1 cellular context compared by ENCODE assay signal in the genomic region with DNA sequence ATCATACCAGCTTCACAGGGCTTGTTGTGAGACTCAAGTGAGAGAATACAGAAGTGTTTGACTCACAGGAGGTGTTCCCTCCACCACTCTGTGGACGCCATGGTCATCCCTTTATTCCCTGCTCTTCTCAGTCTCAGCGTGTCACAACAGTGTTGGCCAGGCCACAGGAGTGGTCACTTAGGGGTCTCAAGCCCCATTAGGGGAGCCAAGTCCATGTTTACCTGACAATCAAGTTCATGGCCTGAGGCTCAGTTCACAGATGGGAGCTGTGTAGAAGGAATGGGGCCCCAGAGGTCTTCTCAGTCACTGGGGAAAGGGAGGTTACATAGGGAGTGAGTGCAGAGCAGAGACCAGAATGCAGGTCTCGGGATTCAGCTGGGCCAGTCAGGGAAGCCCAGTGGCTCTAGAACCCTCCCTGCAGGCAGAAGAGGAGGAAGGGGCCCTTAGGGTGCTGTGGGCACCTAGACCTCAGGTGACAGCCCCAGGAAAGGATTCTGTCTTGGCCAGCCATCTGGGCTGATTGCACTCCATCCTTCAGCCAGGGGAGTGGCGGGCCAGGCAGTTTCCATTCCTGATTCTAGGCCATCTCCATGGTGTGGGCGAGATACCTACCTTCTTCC.
TF ChIP-seq lines count a peak whose summit lies in the region.

No MANE protein-coding gene starts in this region.

TF ChIP-seq in HepG2, 621 proteins besides CTCF, POLR2A, EP300 and RAD21 (continued from another document and continues in another):
- TF ChIP-seq, protein P1, sequence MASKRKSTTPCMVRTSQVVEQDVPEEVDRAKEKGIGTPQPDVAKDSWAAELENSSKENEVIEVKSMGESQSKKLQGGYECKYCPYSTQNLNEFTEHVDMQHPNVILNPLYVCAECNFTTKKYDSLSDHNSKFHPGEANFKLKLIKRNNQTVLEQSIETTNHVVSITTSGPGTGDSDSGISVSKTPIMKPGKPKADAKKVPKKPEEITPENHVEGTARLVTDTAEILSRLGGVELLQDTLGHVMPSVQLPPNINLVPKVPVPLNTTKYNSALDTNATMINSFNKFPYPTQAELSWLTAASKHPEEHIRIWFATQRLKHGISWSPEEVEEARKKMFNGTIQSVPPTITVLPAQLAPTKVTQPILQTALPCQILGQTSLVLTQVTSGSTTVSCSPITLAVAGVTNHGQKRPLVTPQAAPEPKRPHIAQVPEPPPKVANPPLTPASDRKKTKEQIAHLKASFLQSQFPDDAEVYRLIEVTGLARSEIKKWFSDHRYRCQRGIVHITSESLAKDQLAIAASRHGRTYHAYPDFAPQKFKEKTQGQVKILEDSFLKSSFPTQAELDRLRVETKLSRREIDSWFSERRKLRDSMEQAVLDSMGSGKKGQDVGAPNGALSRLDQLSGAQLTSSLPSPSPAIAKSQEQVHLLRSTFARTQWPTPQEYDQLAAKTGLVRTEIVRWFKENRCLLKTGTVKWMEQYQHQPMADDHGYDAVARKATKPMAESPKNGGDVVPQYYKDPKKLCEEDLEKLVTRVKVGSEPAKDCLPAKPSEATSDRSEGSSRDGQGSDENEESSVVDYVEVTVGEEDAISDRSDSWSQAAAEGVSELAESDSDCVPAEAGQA (IDR thresholded peaks at IDR 0.05; ENCODE audit: low read depth), result no peak
- TF ChIP-seq, protein P1 (CRISPR knock-in tag; IDR thresholded peaks at IDR 0.05; ENCODE audit: borderline replicate concordance), result no peak
- TF ChIP-seq ZBTB42 (CRISPR knock-in tag; IDR thresholded peaks at IDR 0.05) (no peak), MIXL1 (CRISPR knock-in tag; IDR thresholded peaks at IDR 0.05) (no peak), TERF1 (CRISPR knock-in tag; IDR thresholded peaks at IDR 0.05) (no peak), PHF21A (CRISPR knock-in tag; IDR thresholded peaks at IDR 0.05) (no peak), ZNF510 (CRISPR knock-in tag; IDR thresholded peaks at IDR 0.05; ENCODE audit: low read depth) (no peak), IRF2 (CRISPR knock-in tag; IDR thresholded peaks at IDR 0.05) (no peak), RFXAP (CRISPR knock-in tag; IDR thresholded peaks at IDR 0.05; ENCODE audit: borderline replicate concordance) (no peak), ZNF10 (CRISPR knock-in tag; IDR thresholded peaks at IDR 0.05; ENCODE audit: borderline replicate concordance, low read depth) (no peak), KAT2B (IDR thresholded peaks at IDR 0.05; ENCODE audit: borderline replicate concordance, low read depth, low read length) (no peak), TIGD3 (CRISPR knock-in tag; IDR thresholded peaks at IDR 0.05; ENCODE audit: borderline replicate concordance) (no peak), SP1 (IDR thresholded peaks at IDR 0.05) (no peak), SP1 (CRISPR knock-in tag; IDR thresholded peaks at IDR 0.05) (no peak), E2F2 (CRISPR knock-in tag; IDR thresholded peaks at IDR 0.05; ENCODE audit: borderline replicate concordance) (no peak), HNF4A (CRISPR knock-in tag; IDR thresholded peaks at IDR 0.05) (peak; percentile 72), ZNF138 (CRISPR knock-in tag; IDR thresholded peaks at IDR 0.05; ENCODE audit: low read depth) (no peak), RXRB (CRISPR knock-in tag; IDR thresholded peaks at IDR 0.05; ENCODE audit: borderline replicate concordance) (peak; percentile 27; the same call in 1 of the 2 replicates), ZNF3 (CRISPR knock-in tag; IDR thresholded peaks at IDR 0.05) (no peak), KDM5B (CRISPR knock-in tag; IDR thresholded peaks at IDR 0.05; ENCODE audit: borderline replicate concordance) (no peak), SKI (IDR thresholded peaks at IDR 0.05; ENCODE audit: partially characterized antibody) (peak; percentile 71), ZFP82 (CRISPR knock-in tag; IDR thresholded peaks at IDR 0.05; ENCODE audit: borderline replicate concordance) (no peak), SMAD9 (CRISPR knock-in tag; IDR thresholded peaks at IDR 0.05) (no peak), ZNF761 (CRISPR knock-in tag; conservative IDR thresholded peaks at IDR 0.05) (no peak), ZNF75D (CRISPR knock-in tag; IDR thresholded peaks at IDR 0.05; ENCODE audit: borderline replicate concordance) (no peak), SP5 (CRISPR knock-in tag; IDR thresholded peaks at IDR 0.05; ENCODE audit: borderline replicate concordance, low read depth) (no peak), EEA1 (CRISPR knock-in tag; IDR thresholded peaks at IDR 0.05; ENCODE audit: borderline replicate concordance) (no peak), ATAD3A (CRISPR knock-in tag; IDR thresholded peaks at IDR 0.05) (no peak), NBN (conservative IDR thresholded peaks at IDR 0.05) (no peak), KDM2A (CRISPR knock-in tag; IDR thresholded peaks at IDR 0.05; ENCODE audit: borderline replicate concordance, low read depth) (no peak), PTBP1 (IDR thresholded peaks at IDR 0.05; ENCODE audit: low read depth, low read length, poor library complexity, severe bottlenecking) (no peak), ZNF737 (CRISPR knock-in tag; IDR thresholded peaks at IDR 0.05; ENCODE audit: borderline replicate concordance) (no peak), ZFAT (CRISPR knock-in tag; conservative IDR thresholded peaks at IDR 0.05) (no peak), DMAP1 (CRISPR knock-in tag; IDR thresholded peaks at IDR 0.05) (no peak), MZF1 (CRISPR knock-in tag; IDR thresholded peaks at IDR 0.05; ENCODE audit: borderline replicate concordance) (no peak), HNRNPUL1 (IDR thresholded peaks at IDR 0.05; ENCODE audit: low read depth, low read length) (no peak), KDM5A (IDR thresholded peaks at IDR 0.05; ENCODE audit: borderline replicate concordance, low read length) (no peak), SNAPC2 (CRISPR knock-in tag; IDR thresholded peaks at IDR 0.05) (no peak), ZBTB38 (CRISPR knock-in tag; IDR thresholded peaks at IDR 0.05) (no peak), ZNF790 (CRISPR knock-in tag; IDR thresholded peaks at IDR 0.05; ENCODE audit: borderline replicate concordance) (no peak), ZSCAN29 (CRISPR knock-in tag; conservative IDR thresholded peaks at IDR 0.05) (no peak), SOX5 (CRISPR knock-in tag; IDR thresholded peaks at IDR 0.05; ENCODE audit: borderline replicate concordance) (no peak)
- TF ChIP-seq, protein P2, sequence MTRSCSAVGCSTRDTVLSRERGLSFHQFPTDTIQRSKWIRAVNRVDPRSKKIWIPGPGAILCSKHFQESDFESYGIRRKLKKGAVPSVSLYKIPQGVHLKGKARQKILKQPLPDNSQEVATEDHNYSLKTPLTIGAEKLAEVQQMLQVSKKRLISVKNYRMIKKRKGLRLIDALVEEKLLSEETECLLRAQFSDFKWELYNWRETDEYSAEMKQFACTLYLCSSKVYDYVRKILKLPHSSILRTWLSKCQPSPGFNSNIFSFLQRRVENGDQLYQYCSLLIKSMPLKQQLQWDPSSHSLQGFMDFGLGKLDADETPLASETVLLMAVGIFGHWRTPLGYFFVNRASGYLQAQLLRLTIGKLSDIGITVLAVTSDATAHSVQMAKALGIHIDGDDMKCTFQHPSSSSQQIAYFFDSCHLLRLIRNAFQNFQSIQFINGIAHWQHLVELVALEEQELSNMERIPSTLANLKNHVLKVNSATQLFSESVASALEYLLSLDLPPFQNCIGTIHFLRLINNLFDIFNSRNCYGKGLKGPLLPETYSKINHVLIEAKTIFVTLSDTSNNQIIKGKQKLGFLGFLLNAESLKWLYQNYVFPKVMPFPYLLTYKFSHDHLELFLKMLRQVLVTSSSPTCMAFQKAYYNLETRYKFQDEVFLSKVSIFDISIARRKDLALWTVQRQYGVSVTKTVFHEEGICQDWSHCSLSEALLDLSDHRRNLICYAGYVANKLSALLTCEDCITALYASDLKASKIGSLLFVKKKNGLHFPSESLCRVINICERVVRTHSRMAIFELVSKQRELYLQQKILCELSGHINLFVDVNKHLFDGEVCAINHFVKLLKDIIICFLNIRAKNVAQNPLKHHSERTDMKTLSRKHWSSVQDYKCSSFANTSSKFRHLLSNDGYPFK (CRISPR knock-in tag; IDR thresholded peaks at IDR 0.05; ENCODE audit: borderline replicate concordance), result 0 out of 2 replicates have a peak, but pooled peaks have one; percentile 0
- TF ChIP-seq, protein P3, sequence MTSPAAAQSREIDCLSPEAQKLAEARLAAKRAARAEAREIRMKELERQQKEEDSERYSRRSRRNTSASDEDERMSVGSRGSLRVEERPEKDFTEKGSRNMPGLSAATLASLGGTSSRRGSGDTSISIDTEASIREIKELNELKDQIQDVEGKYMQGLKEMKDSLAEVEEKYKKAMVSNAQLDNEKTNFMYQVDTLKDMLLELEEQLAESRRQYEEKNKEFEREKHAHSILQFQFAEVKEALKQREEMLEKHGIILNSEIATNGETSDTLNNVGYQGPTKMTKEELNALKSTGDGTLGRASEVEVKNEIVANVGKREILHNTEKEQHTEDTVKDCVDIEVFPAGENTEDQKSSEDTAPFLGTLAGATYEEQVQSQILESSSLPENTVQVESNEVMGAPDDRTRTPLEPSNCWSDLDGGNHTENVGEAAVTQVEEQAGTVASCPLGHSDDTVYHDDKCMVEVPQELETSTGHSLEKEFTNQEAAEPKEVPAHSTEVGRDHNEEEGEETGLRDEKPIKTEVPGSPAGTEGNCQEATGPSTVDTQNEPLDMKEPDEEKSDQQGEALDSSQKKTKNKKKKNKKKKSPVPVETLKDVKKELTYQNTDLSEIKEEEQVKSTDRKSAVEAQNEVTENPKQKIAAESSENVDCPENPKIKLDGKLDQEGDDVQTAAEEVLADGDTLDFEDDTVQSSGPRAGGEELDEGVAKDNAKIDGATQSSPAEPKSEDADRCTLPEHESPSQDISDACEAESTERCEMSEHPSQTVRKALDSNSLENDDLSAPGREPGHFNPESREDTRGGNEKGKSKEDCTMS (CRISPR knock-in tag; conservative IDR thresholded peaks at IDR 0.05), result no peak
